In genomic region chr13:23598371-23598770, GRCh38 we compare ENCODE assay signal across 26 cellular contexts. TPM values are rescaled to one million over a fixed set of nuclear protein-coding genes. Genes with fewer than 3 reads are reported as not detected.
DNase-seq lines count a peak whose midpoint lies in the region; ATAC-seq, FAIRE-seq and TF ChIP-seq lines count a peak whose summit lies in the region.
"Had no signal": no experiment of that assay in that cellular context is flagged by ENCODE, and none has a peak within 500 bp of the region (broad histone marks: within the 10 kb centered on the region; RNA-seq: fewer than 3 reads in every experiment).

No MANE protein-coding gene starts in this region.

- TF ChIP-seq EP300 in HepG2 (IDR thresholded peaks at IDR 0.05; ENCODE audit: low read depth in 2 of 2, low read length in 2 of 2) (no peak), HepG2 (CRISPR knock-in tag; IDR thresholded peaks at IDR 0.05; ENCODE audit: borderline replicate concordance) (no peak)

- TF ChIP-seq CTCF in HepG2 (CRISPR knock-in tag; IDR thresholded peaks at IDR 0.05) = no peak
- no peak for TF ChIP-seq CTCF in right lobe of liver (IDR thresholded peaks at IDR 0.05)
- TF ChIP-seq CTCF in astrocyte of the spinal cord (IDR thresholded peaks at IDR 0.05; ENCODE audit: low read depth, low read length) = no peak
- TF ChIP-seq CTCF in foreskin keratinocyte (conservative IDR thresholded peaks at IDR 0.05) = no peak

- 78% methylated on average over 1 of the region's 1 CpG for WGBS in HepG2 (ENCODE audit: low lambda C conversion rate)
- WGBS in right lobe of liver (ENCODE audit: insufficient coverage, low coverage, low lambda C conversion rate, missing lambda C conversion rate) = 58% methylated on average over 1 of the region's 1 CpG

- TF ChIP-seq POLR2A in HepG2 (IDR thresholded peaks at IDR 0.05; ENCODE audit: insufficient read depth in 1 of 2, low read depth in 2 of 2, low read length in 2 of 2) (no peak), right lobe of liver (IDR thresholded peaks at IDR 0.05) (no peak)

- H3K36me3 ChIP-seq in HepG2 (replicated peaks in 1 of 2; ENCODE audit: control insufficient read depth in 1 of 2, insufficient read depth in 2 of 2, low read length in 2 of 2) (peaks cover 9 to 19% of the 10 kb centered on the region in 2 experiments), right lobe of liver (no peaks in the 10 kb centered on the region)
- H3K36me3 ChIP-seq: BLaER1 had no signal

- H3K9me3 ChIP-seq in HepG2 (ENCODE audit: low read length) (no peaks in the 10 kb centered on the region), right lobe of liver (no peaks in the 10 kb centered on the region)
- H3K9me3 ChIP-seq: SK-N-SH had no signal

- POLR2A ChIA-PET in HepG2 (lab: Yijun Ruan, JAX) = no interaction called here

- FAIRE-seq in HepG2 (lab: Jason Lieb, UNC) = no peak
- FAIRE-seq: D721Med, GM12891, GM18507, K562 had no signal

- DNase-seq in HepG2 (ENCODE audit: low spot score) (no peak), right lobe of liver (no peak), astrocyte of the spinal cord (ENCODE audit: low read depth, low spot score) (peak; percentile 49), foreskin keratinocyte (no peak), stromal cell of bone marrow (ENCODE audit: low read depth) (peak; percentile 71), T-helper 2 cell (no peak), NCI-H1436 treated with DMSO at 0.1 percent for 48 hours (lab: John Stamatoyannopoulos, UW) (no peak), NCI-H2171 treated with DMSO at 0.1 percent for 48 hours (lab: John Stamatoyannopoulos, UW) (no peak)
- DNase-seq: 8988T; CD8-positive, alpha-beta T cell; DMS79; GDM1; GOT3; MV-4-11; NCI-H1417 treated with DMSO at 0.1 percent for 48 hours; NCI-H2029 treated with DMSO at 0.1 percent for 48 hours; NCI-H510A treated with DMSO at 0.1 percent for 48 hours; Right ventricle myocardium superior; SK-N-SH had no signal

- CTCF ChIA-PET in HepG2 (lab: Yijun Ruan, JAX; ENCODE audit: low intra/inter-chr PET ratio, low total read pairs) = no interaction called here

- no peaks in the 10 kb centered on the region for H4K20me1 ChIP-seq in HepG2 (ENCODE audit: insufficient read depth, low read length)
- H4K20me1 ChIP-seq: BLaER1 had no signal

- H3K79me2 ChIP-seq in HepG2 (ENCODE audit: insufficient read depth, low read length) = no peaks in the 10 kb centered on the region

- TF ChIP-seq RAD21 in HepG2 (CRISPR knock-in tag; IDR thresholded peaks at IDR 0.05) = no peak

- H3K4me2 ChIP-seq in HepG2 (ENCODE audit: low read depth, low read length) = no peak overlapping the region
- H3K4me2 ChIP-seq: BLaER1, SK-N-SH had no signal

- H3K27me3 ChIP-seq in HepG2 (ENCODE audit: control insufficient read depth in 1 of 2, insufficient read depth in 2 of 2, low read length in 2 of 2) = no peaks in the 10 kb centered on the region
- no peaks in the 10 kb centered on the region for H3K27me3 ChIP-seq in right lobe of liver
- no peaks in the 10 kb centered on the region for H3K27me3 ChIP-seq in foreskin keratinocyte
- H3K27me3 ChIP-seq: BLaER1 had no signal

- H3K9ac ChIP-seq in HepG2 (ENCODE audit: insufficient read depth, low read depth, low read length) = no peak overlapping the region
- H3K9ac ChIP-seq: BLaER1, SK-N-SH had no signal

- peaks cover 56% of the 10 kb centered on the region for H3K4me1 ChIP-seq in HepG2 (ENCODE audit: insufficient read depth, low read length)
- no peaks in the 10 kb centered on the region for H3K4me1 ChIP-seq in right lobe of liver
- H3K4me1 ChIP-seq in foreskin keratinocyte = peaks cover 3% of the 10 kb centered on the region
- H3K4me1 ChIP-seq: BLaER1 had no signal

- H2AFZ ChIP-seq in HepG2 (ENCODE audit: low read length) = no peak overlapping the region

- no TSS peak for BruUV-seq in HepG2 (replicated peaks; lab: Mats Ljungman, UMichigan)

- H3K27ac ChIP-seq in HepG2 (ENCODE audit: extremely low read length, insufficient read depth, low read length) (peak overlapping the region; percentile 68), right lobe of liver (no peak overlapping the region), foreskin keratinocyte (peak overlapping the region; percentile 1)
- H3K27ac ChIP-seq: BLaER1 had no signal

- intact Hi-C loops in HepG2 (cut with micrococcal nuclease; ENCODE audit: unreplicated experiment) = no loop called here
- intact Hi-C loops in right lobe of liver (cut with DNase I) = no loop called here

- H3K4me3 ChIP-seq in HepG2 (replicated peaks in 1 of 3; ENCODE audit: insufficient read depth in 1 of 3, low read depth in 2 of 3, low read length in 3 of 3) = no peak overlapping the region
- no peak overlapping the region for H3K4me3 ChIP-seq in right lobe of liver
- H3K4me3 ChIP-seq in astrocyte of the spinal cord (ENCODE audit: low read depth, low read length) = no peak overlapping the region
- H3K4me3 ChIP-seq: BLaER1, K562 had no signal

- in situ Hi-C loops in HepG2 (cut with HindIII; ENCODE audit: extremely low pct_ligation_motif_present, low pct_unique_long_range_greater_than_20kb) = loop anchor here (25.0 kb wide), 1 partner anchor 289 kb away; the partner anchor contains the start of genes C1QTNF9B and MIPEP
- in situ Hi-C loops in astrocyte of the spinal cord (cut with HindIII; ENCODE audit: low sequenced_read_pairs) = no loop called here

- ATAC-seq in HepG2 (no peak), right lobe of liver (no peak), foreskin keratinocyte (no peak)
- ATAC-seq: CD8-positive, alpha-beta T cell; K562; Panc1 had no signal

TF ChIP-seq in HepG2, 621 proteins besides CTCF, POLR2A, EP300 and RAD21 (continues in another document):
- TF ChIP-seq CBX2 (IDR thresholded peaks at IDR 0.05; ENCODE audit: low read depth, low read length) = no peak
- TF ChIP-seq CBX2 (CRISPR knock-in tag; IDR thresholded peaks at IDR 0.05; ENCODE audit: low read depth) = no peak
- no peak for TF ChIP-seq REPIN1 (CRISPR knock-in tag; IDR thresholded peaks at IDR 0.05; ENCODE audit: borderline replicate concordance, low read depth)
- TF ChIP-seq, protein P1, sequence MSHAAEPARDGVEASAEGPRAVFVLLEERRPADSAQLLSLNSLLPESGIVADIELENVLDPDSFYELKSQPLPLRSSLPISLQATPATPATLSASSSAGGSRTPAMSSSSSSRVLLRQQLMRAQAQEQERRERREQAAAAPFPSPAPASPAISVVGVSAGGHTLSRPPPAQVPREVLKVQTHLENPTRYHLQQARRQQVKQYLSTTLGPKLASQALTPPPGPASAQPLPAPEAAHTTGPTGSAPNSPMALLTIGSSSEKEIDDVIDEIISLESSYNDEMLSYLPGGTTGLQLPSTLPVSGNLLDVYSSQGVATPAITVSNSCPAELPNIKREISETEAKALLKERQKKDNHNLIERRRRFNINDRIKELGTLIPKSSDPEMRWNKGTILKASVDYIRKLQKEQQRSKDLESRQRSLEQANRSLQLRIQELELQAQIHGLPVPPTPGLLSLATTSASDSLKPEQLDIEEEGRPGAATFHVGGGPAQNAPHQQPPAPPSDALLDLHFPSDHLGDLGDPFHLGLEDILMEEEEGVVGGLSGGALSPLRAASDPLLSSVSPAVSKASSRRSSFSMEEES (CRISPR knock-in tag; IDR thresholded peaks at IDR 0.05) = no peak
- no peak for TF ChIP-seq NPAS2 (CRISPR knock-in tag; IDR thresholded peaks at IDR 0.05; ENCODE audit: borderline replicate concordance)
- TF ChIP-seq IRX3 (CRISPR knock-in tag; IDR thresholded peaks at IDR 0.05; ENCODE audit: borderline replicate concordance, low read depth) = no peak
- TF ChIP-seq, protein P2, sequence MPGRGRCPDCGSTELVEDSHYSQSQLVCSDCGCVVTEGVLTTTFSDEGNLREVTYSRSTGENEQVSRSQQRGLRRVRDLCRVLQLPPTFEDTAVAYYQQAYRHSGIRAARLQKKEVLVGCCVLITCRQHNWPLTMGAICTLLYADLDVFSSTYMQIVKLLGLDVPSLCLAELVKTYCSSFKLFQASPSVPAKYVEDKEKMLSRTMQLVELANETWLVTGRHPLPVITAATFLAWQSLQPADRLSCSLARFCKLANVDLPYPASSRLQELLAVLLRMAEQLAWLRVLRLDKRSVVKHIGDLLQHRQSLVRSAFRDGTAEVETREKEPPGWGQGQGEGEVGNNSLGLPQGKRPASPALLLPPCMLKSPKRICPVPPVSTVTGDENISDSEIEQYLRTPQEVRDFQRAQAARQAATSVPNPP (CRISPR knock-in tag; IDR thresholded peaks at IDR 0.05) = no peak

RNA-seq across cellular contexts. Expression of gene TNFRSF19, which starts 28.2 kb away (rescaled TPM):
- total RNA-seq in HepG2 (2016; rRNA removed; fragmentation: Illumina TruSeq; extraction: Trizol) (47.7 and 77.7 TPM in 2 replicates), right lobe of liver (under 1 TPM in 5 of 6 experiments, not detected in 1; 0.06 to 0.37 (median 0.29) TPM), foreskin keratinocyte (0.78 and 0.81 TPM in 2 replicates)
- total RNA-seq in HepG2 (2016; cell fraction: cytosol; rRNA removed; fragmentation: Illumina TruSeq; extraction: Trizol; ENCODE audit: low read depth) = 7.7 and 8.2 TPM in 2 replicates
- 48.1 and 76.8 TPM in 2 replicates for total RNA-seq in HepG2 (2016; cell fraction: insoluble cytoplasmic fraction; rRNA removed; fragmentation: Illumina TruSeq; extraction: Trizol)
- total RNA-seq in HepG2 (2016; cell fraction: membrane; rRNA removed; fragmentation: Illumina TruSeq; extraction: Trizol) = 25.2 and 27.9 TPM in 2 replicates
- total RNA-seq in HepG2 (2016; cell fraction: nucleus; rRNA removed; fragmentation: Illumina TruSeq; extraction: Trizol) = 84.2 and 94.2 TPM in 2 replicates
- polyA plus RNA-seq in HepG2 (2011; rRNA removed) (38.9 and 75.3 TPM in 2 replicates), foreskin keratinocyte (0.28 and 0.31 TPM in 2 replicates)
- 37.4 and 45.8 TPM in 2 replicates for polyA plus RNA-seq in HepG2 (2011; cell fraction: cytosol; rRNA removed)
- 30.8 and 50.6 TPM in 2 replicates for polyA plus RNA-seq in HepG2 (2011; cell fraction: nucleus; rRNA removed)
- 25.9 and 27.9 TPM in 2 replicates for polyA plus RNA-seq in HepG2 (2012)
- polyA plus RNA-seq in HepG2 (2016; cell fraction: cytosol; fragmentation: Illumina TruSeq; extraction: Trizol; ENCODE audit: low read depth) = 2.9 TPM in 2 replicates
- 35.7 and 36.2 TPM in 2 replicates for polyA plus RNA-seq in HepG2 (2016; cell fraction: insoluble cytoplasmic fraction; fragmentation: Illumina TruSeq; extraction: Trizol; ENCODE audit: low read depth)
- 9.9 and 10.1 TPM in 2 replicates for polyA plus RNA-seq in HepG2 (2016; cell fraction: membrane; fragmentation: Illumina TruSeq; extraction: Trizol; ENCODE audit: low read depth)
- 95.3 and 95.9 TPM in 2 replicates for polyA plus RNA-seq in HepG2 (2016; cell fraction: nucleus; fragmentation: Illumina TruSeq; extraction: Trizol; ENCODE audit: insufficient read depth, low read depth)
- polyA minus RNA-seq in HepG2 (2011; rRNA and poly(A)+ RNA removed; ENCODE audit: low replicate concordance) = 0.05 and 162 TPM in 2 replicates
- 40.8 and 64.9 TPM in 2 replicates for polyA minus RNA-seq in HepG2 (2011; cell fraction: cytosol; rRNA and poly(A)+ RNA removed)
- 47.0 and 73.8 TPM in 2 replicates for polyA minus RNA-seq in HepG2 (2011; cell fraction: nucleus; rRNA and poly(A)+ RNA removed)
- total RNA-seq: CD8-positive, alpha-beta T cell; HT-29 had no signal

Comparison
In these comparisons a context has a peak if more than half of its experiments do, and no peak if none do; other contexts are left out.
1. H3K27ac ChIP-seq: peak in HepG2 (single experiment) and foreskin keratinocyte (single experiment); none in right lobe of liver (0 of 3).
2. DNase-seq: peak in astrocyte of the spinal cord (single experiment) and stromal cell of bone marrow (single experiment); none in HepG2 (single experiment), right lobe of liver (0 of 3), foreskin keratinocyte (0 of 2), T-helper 2 cell (0 of 5), NCI-H1436 treated with DMSO at 0.1 percent for 48 hours (single experiment) and NCI-H2171 treated with DMSO at 0.1 percent for 48 hours (single experiment).